33 cellular contexts compared by ENCODE assay signal in the genomic region with DNA sequence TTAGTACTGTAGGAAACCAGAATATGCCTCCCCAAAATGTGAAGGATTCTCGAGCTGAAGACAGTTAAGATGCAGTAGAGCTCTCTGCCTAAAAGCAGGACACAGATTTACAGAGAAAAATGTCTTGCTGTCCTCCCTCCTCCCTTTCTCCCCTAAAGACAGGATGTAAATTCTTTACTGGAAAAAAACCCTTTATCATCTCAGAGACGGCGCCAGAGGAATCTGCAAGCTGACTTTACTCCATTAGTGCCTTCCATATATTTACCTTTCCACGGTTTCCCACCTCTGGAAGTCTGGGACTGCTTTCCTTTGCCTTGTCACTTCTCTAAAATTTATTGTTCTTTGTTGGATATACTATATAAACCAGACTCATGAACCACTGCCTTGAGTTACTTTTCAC.
DNase-seq lines count a peak whose midpoint lies in the region; TF ChIP-seq lines count a peak whose summit lies in the region.
"Had no signal": no experiment of that assay in that cellular context is flagged by ENCODE, and none has a peak within 500 bp of the region (broad histone marks: within the 10 kb centered on the region; RNA-seq: fewer than 3 reads in every experiment).

No MANE protein-coding gene starts in this region.

- DNase-seq in cardiac muscle cell (ENCODE audit: low read depth in 1 of 2, low spot score in 1 of 2) (peak in 1 of 2 donors; percentile 56), cardiac septum (ENCODE audit: low spot score) (no peak), fibroblast of lung (ENCODE audit: low read depth in 2 of 2) (peak in 1 of 2 donors; percentile 32), mesendoderm (peak; percentile 38), uterus (no peak), vagina (ENCODE audit: extremely low spot score in 2 of 2) (no peak), UCSD-AML1 (lab: John Stamatoyannopoulos, UW; ENCODE audit: unreplicated experiment) (no peak), NCI-H526 (lab: John Stamatoyannopoulos, UW) (no peak)
- DNase-seq: activated CD8-positive, alpha-beta memory T cell treated with anti-CD3 and anti-CD28 coated beads for 24 hours; anterior cingulate cortex; COR-L47; cortex of kidney; DMS53; effector memory CD4-positive, alpha-beta T cell; foreskin fibroblast; GF-D8; head of caudate nucleus; kidney glomerular epithelial cell; lower lobe of right lung; MG63; mucosa of descending colon; NCI-H1105 treated with DMSO at 0.1 percent for 48 hours; NCI-H187 treated with DMSO at 0.1 percent for 48 hours; NCI-H2171 treated with DMSO at 0.1 percent for 48 hours; NCI-H524; pancreas; retina; stimulated activated naive B cell treated with anti-CD40 and anti-IgM and Interleukin-4, amounts not matched to agents 10 μg/mL and 1 μg/mL and 100 μg/mL, for 72 hours; T-helper 17 cell had no signal

- no peak overlapping the region for H3K23ac ChIP-seq in mesendoderm (ENCODE audit: low read length)

- no peaks in the 10 kb centered on the region for H3K9me3 ChIP-seq in cardiac muscle cell (ENCODE audit: low read depth)
- no peaks in the 10 kb centered on the region for H3K9me3 ChIP-seq in fibroblast of lung (ENCODE audit: control insufficient read depth, insufficient read depth, low read depth, low read length)
- no peaks in the 10 kb centered on the region for H3K9me3 ChIP-seq in uterus
- H3K9me3 ChIP-seq in vagina: no peaks in the 10 kb centered on the region
- H3K9me3 ChIP-seq: lower lobe of right lung, MG63, mucosa of descending colon, pancreas had no signal

- no peak overlapping the region for H3K56ac ChIP-seq in mesendoderm (ENCODE audit: low read length)

- intact Hi-C loops in cardiac septum (cut with DNase I): no loop called here
- intact Hi-C loops in uterus (cut with DNase I; ENCODE audit: low total_unique reads): no loop called here
- intact Hi-C loops in vagina (cut with DNase I): no loop called here

- H2AK5ac ChIP-seq in mesendoderm (ENCODE audit: low read length): no peak overlapping the region

- H2AFZ ChIP-seq in fibroblast of lung (ENCODE audit: low read length): peak overlapping the region; percentile 14

- TF ChIP-seq CTCF in cardiac muscle cell (IDR thresholded peaks at IDR 0.05; ENCODE audit: low read depth, low read length) (no peak), fibroblast of lung (conservative IDR thresholded peaks at IDR 0.05 in 1 of 2, IDR thresholded peaks at IDR 0.05 in 1 of 2; ENCODE audit: low read depth in 1 of 2, low read length in 2 of 2) (no peak), uterus (IDR thresholded peaks at IDR 0.05) (no peak), vagina (IDR thresholded peaks at IDR 0.05) (no peak)

- peak overlapping the region; percentile 27 for H2BK15ac ChIP-seq in mesendoderm (replicated peaks; ENCODE audit: low read depth)

- no peak overlapping the region for H2BK120ac ChIP-seq in mesendoderm (ENCODE audit: low read depth, low read length)

- no peaks in the 10 kb centered on the region for H4K20me1 ChIP-seq in fibroblast of lung (ENCODE audit: control insufficient read depth, extremely low read depth, insufficient read depth, low read length)

- no peak overlapping the region for H3K4ac ChIP-seq in mesendoderm (ENCODE audit: low read depth, low read length)

- H3K27me3 ChIP-seq in cardiac muscle cell: no peaks in the 10 kb centered on the region
- H3K27me3 ChIP-seq in fibroblast of lung (ENCODE audit: control insufficient read depth, insufficient read depth, low read length): no peaks in the 10 kb centered on the region
- H3K27me3 ChIP-seq in mesendoderm (ENCODE audit: insufficient read depth, low read length, poor library complexity): no peaks in the 10 kb centered on the region
- no peaks in the 10 kb centered on the region for H3K27me3 ChIP-seq in uterus
- no peaks in the 10 kb centered on the region for H3K27me3 ChIP-seq in vagina
- H3K27me3 ChIP-seq: MG63, pancreas had no signal

- no peak overlapping the region for H4K8ac ChIP-seq in mesendoderm (ENCODE audit: low read depth, low read length)

- H3K79me2 ChIP-seq in fibroblast of lung (ENCODE audit: control insufficient read depth, insufficient read depth, low read length): no peaks in the 10 kb centered on the region
- H3K79me2 ChIP-seq in mesendoderm (ENCODE audit: control insufficient read depth, insufficient read depth, low read length): no peaks in the 10 kb centered on the region

- H3K27ac ChIP-seq in cardiac muscle cell (peak overlapping the region; percentile 7), fibroblast of lung (ENCODE audit: insufficient read depth, low read length) (no peak overlapping the region), mesendoderm (ENCODE audit: low read depth, low read length) (no peak overlapping the region), uterus (peak overlapping the region; percentile 59 to 71), vagina (no peak overlapping the region)
- H3K27ac ChIP-seq: 22Rv1, C4-2B, KMS-11, lower lobe of right lung, pancreas, skin epidermis had no signal

- no peak overlapping the region for H2BK5ac ChIP-seq in mesendoderm (ENCODE audit: low read length)

- no peak overlapping the region for H3K18ac ChIP-seq in mesendoderm (ENCODE audit: low read length)

- H3K4me1 ChIP-seq in cardiac muscle cell (ENCODE audit: low read depth) (peaks cover 9% of the 10 kb centered on the region), fibroblast of lung (ENCODE audit: control insufficient read depth, extremely low read depth, insufficient read depth, low read length) (no peaks in the 10 kb centered on the region), mesendoderm (ENCODE audit: control insufficient read depth, low read depth, low read length) (no peaks in the 10 kb centered on the region), uterus (no peaks in the 10 kb centered on the region), vagina (no peaks in the 10 kb centered on the region)
- H3K4me1 ChIP-seq: lower lobe of right lung had no signal

- no peak overlapping the region for H4K5ac ChIP-seq in mesendoderm (ENCODE audit: low read length)

- H3K4me2 ChIP-seq in fibroblast of lung (ENCODE audit: extremely low read depth, insufficient read depth, low read length): no peak overlapping the region
- H3K4me2 ChIP-seq in mesendoderm (ENCODE audit: low read length): no peak overlapping the region
- H3K4me2 ChIP-seq: KMS-11 had no signal

- H3K36me3 ChIP-seq in cardiac muscle cell (no peaks in the 10 kb centered on the region), fibroblast of lung (ENCODE audit: control insufficient read depth, insufficient read depth, low read length) (no peaks in the 10 kb centered on the region), mesendoderm (ENCODE audit: control insufficient read depth, insufficient read depth, low read length) (no peaks in the 10 kb centered on the region), uterus (no peaks in the 10 kb centered on the region), vagina (no peaks in the 10 kb centered on the region)
- H3K36me3 ChIP-seq: lower lobe of right lung, MG63, pancreas had no signal

- TF ChIP-seq POLR2A in uterus (IDR thresholded peaks at IDR 0.05): no peak
- no peak for TF ChIP-seq POLR2A in vagina (IDR thresholded peaks at IDR 0.05)

- no CpG with 5 or more reads among the region's 4 CpGs for WGBS in mesendoderm (ENCODE audit: extremely low coverage, insufficient coverage, low lambda C conversion rate)

- H3K4me3 ChIP-seq in cardiac muscle cell (no peak overlapping the region), fibroblast of lung (replicated peaks in 1 of 4; ENCODE audit: control extremely low read depth in 1 of 4, insufficient read depth in 1 of 4, low read depth in 3 of 4, low read length in 4 of 4) (no peak overlapping the region), mesendoderm (ENCODE audit: low read length) (no peak overlapping the region), uterus (peak overlapping the region in 1 of 2 donors; percentile 8), vagina (no peak overlapping the region)
- H3K4me3 ChIP-seq: lower lobe of right lung, MG63, mucosa of descending colon, pancreas, skin epidermis had no signal

- no peaks in the 10 kb centered on the region for H3K79me1 ChIP-seq in mesendoderm (ENCODE audit: low read length)

- no peak overlapping the region for H3K9ac ChIP-seq in fibroblast of lung (ENCODE audit: insufficient read depth, low read length)
- no peak overlapping the region for H3K9ac ChIP-seq in mesendoderm (ENCODE audit: low read length)
- H3K9ac ChIP-seq: KMS-11 had no signal

Comparison
In these comparisons a context has a peak if more than half of its experiments do, and no peak if none do; other contexts are left out.
1. H3K27ac ChIP-seq: peak in cardiac muscle cell (single experiment) and uterus (2 of 2); none in fibroblast of lung (single experiment), mesendoderm (single experiment) and vagina (single experiment).